In the genomic region with DNA sequence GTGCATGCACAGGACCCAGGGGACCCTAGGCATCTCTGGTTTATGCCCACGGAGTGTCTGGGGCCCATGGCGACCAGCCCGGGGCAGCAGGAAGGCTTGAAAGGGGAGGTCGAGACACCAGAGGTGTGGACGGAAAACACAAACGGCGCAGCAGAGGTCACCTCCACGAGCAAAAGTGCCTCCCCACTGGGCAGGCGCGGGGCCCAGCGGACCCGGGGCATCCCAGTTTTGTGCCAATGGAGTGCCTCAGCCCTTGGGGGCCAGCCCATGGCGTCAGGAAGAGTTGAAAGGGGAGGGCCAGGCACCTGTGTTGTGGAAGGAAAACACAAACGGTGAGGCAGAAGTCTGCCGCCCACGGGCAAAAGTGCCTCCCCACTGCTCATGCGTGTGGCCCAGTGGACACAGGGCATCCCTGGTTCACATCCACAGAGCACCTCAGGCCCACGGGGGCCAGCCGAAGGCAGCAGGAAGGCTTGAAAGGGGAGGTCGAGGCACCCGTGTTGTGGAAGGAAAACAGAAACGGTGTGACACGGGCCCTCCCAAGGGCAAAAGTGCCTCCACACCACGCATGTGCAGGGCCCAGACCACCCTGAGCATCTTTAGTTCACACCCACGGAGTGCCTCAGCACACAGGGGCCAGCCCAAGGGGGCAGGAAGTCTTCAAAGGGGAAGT, we compare ENCODE assay signal across 11 cellular contexts.
A peak's percentile ranks its signal among the peaks of the same experiment; 100 is the strongest.
DNase-seq lines count a peak whose midpoint lies in the region; ATAC-seq and TF ChIP-seq lines count a peak whose summit lies in the region.
"Had no signal": no experiment of that assay in that cellular context is flagged by ENCODE, and none has a peak within 500 bp of the region (broad histone marks: within the 10 kb centered on the region; RNA-seq: fewer than 3 reads in every experiment).

No MANE protein-coding gene starts in this region.

- no peaks in the 10 kb centered on the region for H3K4me1 Mint-ChIP-seq in natural killer cell
- H3K4me1 Mint-ChIP-seq in natural killer cell treated with Interleukin-12 subunit alpha and Interleukin-12 subunit beta and Interleukin-15 and Interleukin-18, amount 100 ng/mL, for 72 hours (ENCODE audit: low read depth in 2 of 2), result no peaks in the 10 kb centered on the region
- no peaks in the 10 kb centered on the region for H3K4me1 Mint-ChIP-seq in CD4-positive, alpha-beta memory T cell
- H3K4me1 Mint-ChIP-seq: B cell had no signal

- H3K4me2 ChIP-seq in osteoblast (ENCODE audit: insufficient read depth, low read length), result no peak overlapping the region
- H3K4me2 ChIP-seq in smooth muscle cell, result no peak overlapping the region

- TF ChIP-seq CTCF in natural killer cell (IDR thresholded peaks at IDR 0.05) (no peak), osteoblast (IDR thresholded peaks at IDR 0.05; ENCODE audit: extremely low read depth, low read depth, low read length) (no peak), smooth muscle cell (IDR thresholded peaks at IDR 0.05; ENCODE audit: borderline replicate concordance, insufficient read depth, poor library complexity, severe bottlenecking) (no peak)

- H3K27ac ChIP-seq in osteoblast (ENCODE audit: low read depth, low read length) (no peak overlapping the region), smooth muscle cell (ENCODE audit: low read depth) (no peak overlapping the region)
- no peak overlapping the region for H3K27ac ChIP-seq in CD4-positive, alpha-beta memory T cell (ENCODE audit: low read depth, low read length)
- H3K27ac ChIP-seq: neutrophil had no signal

- H3K9me3 ChIP-seq in osteoblast (ENCODE audit: low read depth, low read length) (no peaks in the 10 kb centered on the region), smooth muscle cell (replicated peaks; ENCODE audit: low read depth) (no peaks in the 10 kb centered on the region)
- peaks cover 0 to 8% of the 10 kb centered on the region in 2 donors for H3K9me3 ChIP-seq in CD4-positive, alpha-beta memory T cell (ENCODE audit: control insufficient read depth in 1 of 2, low read length in 2 of 2)

- no peaks in the 10 kb centered on the region for H3K4me1 ChIP-seq in osteoblast (ENCODE audit: insufficient read depth, low read length)
- no peaks in the 10 kb centered on the region for H3K4me1 ChIP-seq in smooth muscle cell (ENCODE audit: low read depth)
- no peaks in the 10 kb centered on the region for H3K4me1 ChIP-seq in CD4-positive, alpha-beta memory T cell (ENCODE audit: insufficient read depth, low read length)

- H3K36me3 Mint-ChIP-seq in natural killer cell, result no peaks in the 10 kb centered on the region
- H3K36me3 Mint-ChIP-seq in natural killer cell treated with Interleukin-12 subunit alpha and Interleukin-12 subunit beta and Interleukin-15 and Interleukin-18, amount 100 ng/mL, for 72 hours, result peaks cover 9% of the 10 kb centered on the region
- H3K36me3 Mint-ChIP-seq in CD4-positive, alpha-beta memory T cell, result no peaks in the 10 kb centered on the region

- H3K79me2 ChIP-seq in osteoblast (ENCODE audit: insufficient read depth, low read length) (no peaks in the 10 kb centered on the region), smooth muscle cell (ENCODE audit: low read depth) (no peaks in the 10 kb centered on the region)

- no peak for ATAC-seq in natural killer cell
- no peak for ATAC-seq in natural killer cell treated with Interleukin-12 subunit alpha and Interleukin-12 subunit beta and Interleukin-15 and Interleukin-18, amount 100 ng/mL, for 72 hours

- H3K36me3 ChIP-seq in osteoblast (ENCODE audit: insufficient read depth, low read length) (no peaks in the 10 kb centered on the region), smooth muscle cell (ENCODE audit: low read depth) (no peaks in the 10 kb centered on the region)
- H3K36me3 ChIP-seq in CD4-positive, alpha-beta memory T cell (ENCODE audit: insufficient read depth, low read length), result no peaks in the 10 kb centered on the region
- H3K36me3 ChIP-seq: neutrophil had no signal

- H4K20me1 ChIP-seq in osteoblast (ENCODE audit: insufficient read depth, low read length) (no peaks in the 10 kb centered on the region), smooth muscle cell (ENCODE audit: low read depth) (no peaks in the 10 kb centered on the region)

- H3K27me3 Mint-ChIP-seq in natural killer cell (ENCODE audit: low read depth in 2 of 2), result no peaks in the 10 kb centered on the region
- H3K27me3 Mint-ChIP-seq in natural killer cell treated with Interleukin-12 subunit alpha and Interleukin-12 subunit beta and Interleukin-15 and Interleukin-18, amount 100 ng/mL, for 72 hours, result no peaks in the 10 kb centered on the region
- no peaks in the 10 kb centered on the region for H3K27me3 Mint-ChIP-seq in CD4-positive, alpha-beta memory T cell
- H3K27me3 Mint-ChIP-seq: B cell had no signal

- POLR2A ChIA-PET in CD4-positive, alpha-beta memory T cell (lab: Charles Lee; ENCODE audit: partially characterized antibody), result no interaction called here

- no peak overlapping the region for H3K9ac ChIP-seq in smooth muscle cell (ENCODE audit: low read depth)

- WGBS in smooth muscle cell (ENCODE audit: low lambda C conversion rate), result 76% methylated on average over 25 of the region's 25 CpGs

- peak; percentile 4 for DNase-seq in natural killer cell
- no peak for DNase-seq in natural killer cell treated with Interleukin-12 subunit alpha and Interleukin-12 subunit beta and Interleukin-15 and Interleukin-18, amount 100 ng/mL, for 72 hours (ENCODE audit: low spot score)
- peak; percentile 24 for DNase-seq in ecto neural progenitor cell (ENCODE audit: low spot score)
- DNase-seq in osteoblast (ENCODE audit: insufficient read length, low spot score, missing footprints), result peak; percentile 70
- DNase-seq in KG1 (lab: John Stamatoyannopoulos, UW), result no peak
- no peak for DNase-seq in smooth muscle cell (lab: John Stamatoyannopoulos, UW; ENCODE audit: unreplicated experiment)
- DNase-seq in DMS79 (lab: John Stamatoyannopoulos, UW), result no peak
- no peak for DNase-seq in CD4-positive, alpha-beta memory T cell
- DNase-seq: IMR-90 had no signal

- intact Hi-C loops in natural killer cell (cut with micrococcal nuclease), result no loop called here
- intact Hi-C loops in CD4-positive, alpha-beta memory T cell (cut with micrococcal nuclease), result no loop called here

- H3K9me3 Mint-ChIP-seq in natural killer cell, result peaks cover 0 to 9% of the 10 kb centered on the region in 2 donors
- peaks cover 4% of the 10 kb centered on the region for H3K9me3 Mint-ChIP-seq in natural killer cell treated with Interleukin-12 subunit alpha and Interleukin-12 subunit beta and Interleukin-15 and Interleukin-18, amount 100 ng/mL, for 72 hours
- H3K9me3 Mint-ChIP-seq in CD4-positive, alpha-beta memory T cell, result peaks cover 0 to 62% (median 27%) of the 10 kb centered on the region in 8 donors

- no peak overlapping the region for H3K4me3 Mint-ChIP-seq in natural killer cell
- no peak overlapping the region for H3K4me3 Mint-ChIP-seq in natural killer cell treated with Interleukin-12 subunit alpha and Interleukin-12 subunit beta and Interleukin-15 and Interleukin-18, amount 100 ng/mL, for 72 hours
- no peak overlapping the region for H3K4me3 Mint-ChIP-seq in CD4-positive, alpha-beta memory T cell
- H3K4me3 Mint-ChIP-seq: B cell had no signal

- H3K27me3 ChIP-seq in osteoblast (ENCODE audit: insufficient read depth, low read length) (no peaks in the 10 kb centered on the region), smooth muscle cell (ENCODE audit: low read depth) (no peaks in the 10 kb centered on the region)
- no peaks in the 10 kb centered on the region for H3K27me3 ChIP-seq in CD4-positive, alpha-beta memory T cell (ENCODE audit: insufficient read depth, low read length)
- H3K27me3 ChIP-seq: neutrophil had no signal

- H3K4me3 ChIP-seq in osteoblast (ENCODE audit: insufficient read depth, low read length) (no peak overlapping the region), smooth muscle cell (no peak overlapping the region)
- no peak overlapping the region for H3K4me3 ChIP-seq in CD4-positive, alpha-beta memory T cell (ENCODE audit: low read length in 2 of 2)

- no peaks in the 10 kb centered on the region for H3F3A ChIP-seq in smooth muscle cell (ENCODE audit: low read depth)

- H2AFZ ChIP-seq in osteoblast (ENCODE audit: low read length) (no peak overlapping the region), smooth muscle cell (ENCODE audit: low read depth) (no peak overlapping the region)

- no peak overlapping the region for H3K27ac Mint-ChIP-seq in natural killer cell
- H3K27ac Mint-ChIP-seq in natural killer cell treated with Interleukin-12 subunit alpha and Interleukin-12 subunit beta and Interleukin-15 and Interleukin-18, amount 100 ng/mL, for 72 hours, result no peak overlapping the region
- H3K27ac Mint-ChIP-seq in CD4-positive, alpha-beta memory T cell, result no peak overlapping the region
- H3K27ac Mint-ChIP-seq: B cell had no signal

- CTCF ChIA-PET in CD4-positive, alpha-beta memory T cell (lab: Charles Lee; ENCODE audit: partially characterized antibody), result no interaction called here

Comparison
In these comparisons a context has a peak if more than half of its experiments do, and no peak if none do; other contexts are left out.
1. DNase-seq: peak in natural killer cell (single experiment), ecto neural progenitor cell (single experiment) and osteoblast (single experiment); none in natural killer cell treated with Interleukin-12 subunit alpha and Interleukin-12 subunit beta and Interleukin-15 and Interleukin-18, amount 100 ng/mL, for 72 hours (single experiment), KG1 (single experiment), smooth muscle cell (single experiment), DMS79 (single experiment) and CD4-positive, alpha-beta memory T cell (0 of 5).